ENCODE assay signal across 1 cellular context in the genomic region with DNA sequence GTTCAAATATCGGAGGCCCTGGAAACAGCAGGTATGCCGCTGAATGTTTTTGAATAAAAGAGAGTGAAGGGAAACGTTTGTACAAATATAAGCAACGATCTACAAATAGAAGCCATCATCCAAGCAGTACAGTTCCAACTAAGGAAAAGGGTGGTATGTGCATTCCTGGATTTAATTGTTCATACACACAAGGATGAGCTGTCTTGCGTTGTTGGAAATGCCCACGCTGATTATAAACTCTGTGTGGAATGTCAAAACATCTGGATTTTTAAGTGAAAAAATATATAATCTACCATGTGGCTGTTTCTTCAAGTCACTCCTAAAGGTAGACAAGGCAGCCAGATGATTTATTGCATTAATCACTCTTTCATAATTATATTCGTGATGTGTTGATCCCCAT.
TF ChIP-seq lines count a peak whose summit lies in the region.

No MANE protein-coding gene starts in this region.

TF ChIP-seq in IMR-90, 13 proteins besides CTCF, POLR2A, EP300 and RAD21 (continued from another document):
- TF ChIP-seq, protein P1, sequence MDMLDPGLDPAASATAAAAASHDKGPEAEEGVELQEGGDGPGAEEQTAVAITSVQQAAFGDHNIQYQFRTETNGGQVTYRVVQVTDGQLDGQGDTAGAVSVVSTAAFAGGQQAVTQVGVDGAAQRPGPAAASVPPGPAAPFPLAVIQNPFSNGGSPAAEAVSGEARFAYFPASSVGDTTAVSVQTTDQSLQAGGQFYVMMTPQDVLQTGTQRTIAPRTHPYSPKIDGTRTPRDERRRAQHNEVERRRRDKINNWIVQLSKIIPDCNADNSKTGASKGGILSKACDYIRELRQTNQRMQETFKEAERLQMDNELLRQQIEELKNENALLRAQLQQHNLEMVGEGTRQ (IDR thresholded peaks at IDR 0.05; ENCODE audit: low read depth, low read length): no peak
- TF ChIP-seq FOS (IDR thresholded peaks at IDR 0.05; ENCODE audit: low read depth, low read length): no peak
